In genomic region chr12:34547276-34547675, GRCh38 we compare ENCODE assay signal across 28 cellular contexts.
"Had no signal": no experiment of that assay in that cellular context is flagged by ENCODE, and none has a peak within 500 bp of the region (broad histone marks: within the 10 kb centered on the region; RNA-seq: fewer than 3 reads in every experiment).

No MANE protein-coding gene starts in this region.

- H3K36me3 ChIP-seq: colonic mucosa, esophagus muscularis mucosa, esophagus squamous epithelium, gastrocnemius medialis, gastroesophageal sphincter, heart left ventricle, heart right ventricle had no signal

- H3K27ac ChIP-seq: colonic mucosa, coronary artery, dorsolateral prefrontal cortex, epithelial cell of prostate, esophagus muscularis mucosa, esophagus squamous epithelium, foreskin keratinocyte, gastrocnemius medialis, gastroesophageal sphincter, heart left ventricle, heart right ventricle, hepatocyte had no signal

- H3K4me2 ChIP-seq: hepatocyte had no signal

- H3K4me3 ChIP-seq: colonic mucosa, coronary artery, dorsolateral prefrontal cortex, esophagus muscularis mucosa, esophagus squamous epithelium, gastrocnemius medialis, gastroesophageal sphincter, heart left ventricle, heart right ventricle, hepatocyte had no signal

- H2AFZ ChIP-seq: hepatocyte had no signal

- FAIRE-seq: endometrium, endothelial cell of umbilical vein, frontal cortex had no signal

- H3K4me1 ChIP-seq: colonic mucosa, esophagus muscularis mucosa, esophagus squamous epithelium, foreskin keratinocyte, gastrocnemius medialis, gastroesophageal sphincter, heart left ventricle, heart right ventricle had no signal

- ATAC-seq: effector memory CD8-positive, alpha-beta T cell; esophagus mucosa; foreskin keratinocyte; gastrocnemius medialis; gastroesophageal sphincter; heart left ventricle; heart right ventricle had no signal

- H3K27me3 ChIP-seq: colonic mucosa, dorsolateral prefrontal cortex, esophagus muscularis mucosa, esophagus squamous epithelium, foreskin keratinocyte, gastrocnemius medialis, gastroesophageal sphincter, heart left ventricle, heart right ventricle, hepatocyte had no signal

- H3K79me2 ChIP-seq: hepatocyte had no signal

- DNase-seq: colonic mucosa; cortex of kidney; dermis blood vessel endothelial cell; dorsolateral prefrontal cortex; effector CD4-positive, alpha-beta T cell; effector CD8-positive, alpha-beta T cell; effector memory CD4-positive, alpha-beta T cell; effector memory CD8-positive, alpha-beta T cell; endodermal cell; erythroblast; esophagus squamous epithelium; foreskin fibroblast; foreskin keratinocyte; foreskin melanocyte; gastrocnemius medialis; glutamatergic neuron; head of caudate nucleus; heart left ventricle; heart right ventricle had no signal
